19 cellular contexts compared by ENCODE assay signal in the genomic region with DNA sequence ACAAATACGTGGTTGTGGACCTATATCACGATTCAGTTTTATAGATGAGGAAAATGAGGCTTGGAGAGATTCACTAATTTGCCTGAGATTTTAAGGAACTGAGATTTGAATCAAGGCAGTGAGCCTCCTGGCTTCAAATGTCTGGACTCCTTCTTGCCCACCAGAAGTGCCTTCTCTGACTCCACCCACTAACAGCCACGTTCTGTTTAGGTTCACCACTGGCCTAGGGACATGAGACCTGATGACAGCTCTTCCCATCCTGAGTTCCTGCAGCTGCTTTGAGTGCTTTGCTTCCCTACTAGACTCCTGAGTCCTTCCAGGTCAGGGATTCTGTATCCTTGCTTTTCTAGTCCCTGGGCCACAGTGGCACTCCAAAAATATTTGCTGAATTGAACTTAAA. TPM values are rescaled to one million over a fixed set of nuclear protein-coding genes. Genes with fewer than 3 reads are reported as not detected.
"Had no signal": no experiment of that assay in that cellular context is flagged by ENCODE, and none has a peak within 500 bp of the region (broad histone marks: within the 10 kb centered on the region; RNA-seq: fewer than 3 reads in every experiment).

No MANE protein-coding gene starts in this region.

- ATAC-seq: gastroesophageal sphincter; left colon; left ventricle myocardium superior; naive thymus-derived CD4-positive, alpha-beta T cell; right cardiac atrium; upper lobe of right lung had no signal

- DNase-seq: esophagus squamous epithelium; foreskin fibroblast; left colon; left ventricle myocardium superior; naive thymus-derived CD4-positive, alpha-beta T cell; posterior cingulate gyrus; right cardiac atrium; small intestine; stimulated activated CD4-positive, alpha-beta T cell treated with anti-CD3 and anti-CD28 coated beads, Interleukin-12 subunit alpha, Interleukin-12 subunit beta, amount 100 ng/mL, for 4 hours; stimulated activated CD4-positive, alpha-beta T cell treated with anti-CD3 and anti-CD28 coated beads, Interleukin-2, amount 100 ng/mL, for 48 hours; stimulated activated naive CD8-positive, alpha-beta T cell treated with anti-CD3 and anti-CD28 coated beads, Interleukin-15, amount 100 ng/mL, for 72 hours; testis; upper lobe of right lung had no signal

- FAIRE-seq: small intestine had no signal

- H3K4me1 ChIP-seq: gastroesophageal sphincter, testis, tibial nerve, upper lobe of right lung, vagina had no signal

- H3K4me3 Mint-ChIP-seq: naive thymus-derived CD4-positive, alpha-beta T cell; stimulated activated naive CD8-positive, alpha-beta T cell treated with anti-CD3 and anti-CD28 coated beads, Interleukin-15, amount 100 ng/mL, for 72 hours had no signal

- H3K27ac Mint-ChIP-seq: naive thymus-derived CD4-positive, alpha-beta T cell had no signal

- H3K4me2 ChIP-seq: hepatocyte had no signal

- H3K9me3 Mint-ChIP-seq: stimulated activated naive CD8-positive, alpha-beta T cell treated with anti-CD3 and anti-CD28 coated beads, Interleukin-15, amount 100 ng/mL, for 72 hours had no signal

- H3K9me3 ChIP-seq: esophagus squamous epithelium, gastroesophageal sphincter, testis, tibial nerve, upper lobe of right lung, vagina had no signal

- H3K36me3 ChIP-seq: vagina had no signal

- H3K79me2 ChIP-seq: hepatocyte had no signal

- H2AFZ ChIP-seq: hepatocyte had no signal

- H3K27ac ChIP-seq: esophagus squamous epithelium, gastroesophageal sphincter, hepatocyte, testis, tibial nerve, upper lobe of right lung, vagina had no signal

- H3K4me1 Mint-ChIP-seq: stimulated activated naive CD8-positive, alpha-beta T cell treated with anti-CD3 and anti-CD28 coated beads, Interleukin-15, amount 100 ng/mL, for 72 hours had no signal

- H3K4me3 ChIP-seq: esophagus squamous epithelium, gastroesophageal sphincter, hepatocyte, lung, testis, tibial nerve, upper lobe of right lung, vagina had no signal

- H3K27me3 Mint-ChIP-seq: stimulated activated naive CD8-positive, alpha-beta T cell treated with anti-CD3 and anti-CD28 coated beads, Interleukin-15, amount 100 ng/mL, for 72 hours had no signal

- H3K27me3 ChIP-seq: esophagus squamous epithelium, gastroesophageal sphincter, hepatocyte, testis, tibial nerve, upper lobe of right lung, vagina had no signal

RNA-seq across cellular contexts. Expression of a gene that starts 57.1 kb away (rescaled TPM):
- polyA plus RNA-seq: neural cell had no signal
